Comparison of ENCODE assay signal across 1 cellular context in genomic region chr1:162497723-162498441, GRCh38.
TF ChIP-seq lines count a peak whose summit lies in the region.

Gene UHMK1 (plus strand): TSS chr1:162497818. CDS start chr1:162498001, 183 bp downstream.

TF ChIP-seq in HepG2, 621 proteins besides CTCF, POLR2A, EP300 and RAD21 (continued from another document and continues in another):
- no peak for TF ChIP-seq ZNF512B (CRISPR knock-in tag; IDR thresholded peaks at IDR 0.05; ENCODE audit: borderline replicate concordance)
- peak; percentile 56; the same call in 1 of the 2 replicates for TF ChIP-seq MEIS1 (CRISPR knock-in tag; IDR thresholded peaks at IDR 0.05; ENCODE audit: borderline replicate concordance)
- 0 out of 2 replicates have a peak, but pooled peaks have one; percentile 57 for TF ChIP-seq ZNF343 (CRISPR knock-in tag; IDR thresholded peaks at IDR 0.05)
- TF ChIP-seq ATF1 (CRISPR knock-in tag; IDR thresholded peaks at IDR 0.05), result no peak
- TF ChIP-seq USF2 (IDR thresholded peaks at IDR 0.05; ENCODE audit: low read depth, low read length), result no peak
- TF ChIP-seq USF2 (CRISPR knock-in tag; IDR thresholded peaks at IDR 0.05; ENCODE audit: borderline replicate concordance), result no peak
- no peak for TF ChIP-seq PAWR (CRISPR knock-in tag; IDR thresholded peaks at IDR 0.05; ENCODE audit: borderline replicate concordance)
- TF ChIP-seq ZNF564 (CRISPR knock-in tag; IDR thresholded peaks at IDR 0.05), result no peak
- TF ChIP-seq ZNF276 (CRISPR knock-in tag; IDR thresholded peaks at IDR 0.05; ENCODE audit: low read depth), result no peak
- TF ChIP-seq ZHX1 (CRISPR knock-in tag; IDR thresholded peaks at IDR 0.05; ENCODE audit: low read depth), result no peak
- no peak for TF ChIP-seq NFE2L1 (CRISPR knock-in tag; IDR thresholded peaks at IDR 0.05; ENCODE audit: borderline replicate concordance)
- TF ChIP-seq ZBTB49 (CRISPR knock-in tag; IDR thresholded peaks at IDR 0.05; ENCODE audit: borderline replicate concordance), result no peak
- 0 out of 2 replicates have a peak, but pooled peaks have one; percentile 24 for TF ChIP-seq ZNF329 (CRISPR knock-in tag; IDR thresholded peaks at IDR 0.05; ENCODE audit: low read depth)
- no peak for TF ChIP-seq SCMH1 (CRISPR knock-in tag; IDR thresholded peaks at IDR 0.05; ENCODE audit: borderline replicate concordance)
- TF ChIP-seq ZBTB46 (CRISPR knock-in tag; IDR thresholded peaks at IDR 0.05; ENCODE audit: borderline replicate concordance), result no peak
- no peak for TF ChIP-seq NR2F1 (CRISPR knock-in tag; IDR thresholded peaks at IDR 0.05)
- TF ChIP-seq HMGXB3 (CRISPR knock-in tag; IDR thresholded peaks at IDR 0.05; ENCODE audit: borderline replicate concordance), result no peak
- no peak for TF ChIP-seq TARDBP (CRISPR knock-in tag; IDR thresholded peaks at IDR 0.05)
- no peak for TF ChIP-seq RBM22 (optimal IDR thresholded peaks at IDR 0.05; ENCODE audit: low read length)
- TF ChIP-seq ZNF776 (CRISPR knock-in tag; IDR thresholded peaks at IDR 0.05), result peak; percentile 68; the same call in 1 of the 2 replicates
- TF ChIP-seq FOXA3 (CRISPR knock-in tag; IDR thresholded peaks at IDR 0.05), result no peak
- peak; percentile 79 for TF ChIP-seq RBM39 (IDR thresholded peaks at IDR 0.05; ENCODE audit: low read depth, low read length, poor library complexity, severe bottlenecking)
- no peak for TF ChIP-seq FUBP1 (CRISPR knock-in tag; IDR thresholded peaks at IDR 0.05; ENCODE audit: borderline replicate concordance)
- TF ChIP-seq KAT2B (IDR thresholded peaks at IDR 0.05; ENCODE audit: borderline replicate concordance, low read depth, low read length), result no peak
- TF ChIP-seq ZNF83 (CRISPR knock-in tag; IDR thresholded peaks at IDR 0.05; ENCODE audit: borderline replicate concordance), result no peak
- no peak for TF ChIP-seq RFX1 (IDR thresholded peaks at IDR 0.05)
- 0 out of 2 replicates have a peak, but pooled peaks have one; percentile 28 for TF ChIP-seq ESRRA (CRISPR knock-in tag; IDR thresholded peaks at IDR 0.05; ENCODE audit: low read depth)
- TF ChIP-seq FOXA1 (IDR thresholded peaks at IDR 0.05), result no peak
- no peak for TF ChIP-seq FOXA1 (CRISPR knock-in tag; IDR thresholded peaks at IDR 0.05)
- peak; percentile 73; the same call in 1 of the 2 replicates for TF ChIP-seq ZNF768 (CRISPR knock-in tag; IDR thresholded peaks at IDR 0.05)
- TF ChIP-seq PHF21A (CRISPR knock-in tag; IDR thresholded peaks at IDR 0.05), result peak; percentile 36; the same call in 1 of the 2 replicates
- peak; percentile 88; the same call in 1 of the 2 replicates for TF ChIP-seq ZNF451 (CRISPR knock-in tag; IDR thresholded peaks at IDR 0.05)
- peak; percentile 38; the same call in 1 of the 2 replicates for TF ChIP-seq ZNF362 (CRISPR knock-in tag; IDR thresholded peaks at IDR 0.05; ENCODE audit: borderline replicate concordance)
